In genomic region chr11:119751281-119752060, GRCh38 we compare ENCODE assay signal across 12 cellular contexts.
DNase-seq lines count a peak whose midpoint lies in the region; ATAC-seq and TF ChIP-seq lines count a peak whose summit lies in the region.
"Had no signal": no experiment of that assay in that cellular context is flagged by ENCODE, and none has a peak within 500 bp of the region (broad histone marks: within the 10 kb centered on the region; RNA-seq: fewer than 3 reads in every experiment).

No MANE protein-coding gene starts in this region.

- no peaks in the 10 kb centered on the region for H3K36me3 Mint-ChIP-seq in activated naive CD8-positive, alpha-beta T cell treated with anti-CD3 and anti-CD28 coated beads, Interleukin-2, amount 50 U/mL, for 24 hours (ENCODE audit: low read depth)
- H3K36me3 Mint-ChIP-seq: activated naive CD4-positive, alpha-beta T cell treated with anti-CD3 and anti-CD28 coated beads, Interleukin-2, amount 10 ng/mL, durations not matched to agents 7 days and 5 days had no signal

- TF ChIP-seq CTCF in GM10248 (IDR thresholded peaks at IDR 0.05; ENCODE audit: control extremely low read depth, extremely low read depth, low read depth, missing control alignments), result no peak

- CTCF ChIA-PET in GM10248 (lab: Yijun Ruan, JAX), result interaction anchor here (0.7 to 14.3 kb wide), 6 partner anchors 9 to 77 kb away, joined by 3 to 78 read pairs (median 4); partner anchors contain the start of gene NECTIN1

- peaks cover 27% of the 10 kb centered on the region for H3K27me3 Mint-ChIP-seq in activated naive CD8-positive, alpha-beta T cell treated with anti-CD3 and anti-CD28 coated beads, Interleukin-2, amount 50 U/mL, for 24 hours

- no peaks in the 10 kb centered on the region for H3K9me3 Mint-ChIP-seq in activated naive CD8-positive, alpha-beta T cell treated with anti-CD3 and anti-CD28 coated beads, Interleukin-2, amount 50 U/mL, for 24 hours
- H3K9me3 Mint-ChIP-seq: activated naive CD4-positive, alpha-beta T cell treated with anti-CD3 and anti-CD28 coated beads, Interleukin-2, amount 10 ng/mL, durations not matched to agents 7 days and 5 days; T-helper 2 cell treated with Interferon-gamma antibody and Interleukin-4, amounts not matched to agents 5 μg/mL and 100 μg/mL, for 36 hours had no signal

- H3K4me3 Mint-ChIP-seq in activated naive CD8-positive, alpha-beta T cell treated with anti-CD3 and anti-CD28 coated beads, Interleukin-2, amount 50 U/mL, for 24 hours, result no peak overlapping the region
- H3K4me3 Mint-ChIP-seq: activated naive CD4-positive, alpha-beta T cell treated with anti-CD3 and anti-CD28 coated beads, Interleukin-2, amount 10 ng/mL, durations not matched to agents 7 days and 5 days; T-helper 2 cell treated with Interferon-gamma antibody and Interleukin-4, amounts not matched to agents 5 μg/mL and 100 μg/mL, for 36 hours had no signal

- ATAC-seq in GM18868 (IDR thresholded peaks at IDR 0.05; ENCODE audit: unreplicated experiment) (peak; percentile 59), HG03460 (IDR thresholded peaks at IDR 0.05; ENCODE audit: unreplicated experiment) (peak; percentile 52), HG03097 (IDR thresholded peaks at IDR 0.05; ENCODE audit: low FRiP score, unreplicated experiment) (no peak), GM19395 (IDR thresholded peaks at IDR 0.05; ENCODE audit: unreplicated experiment) (no peak)
- ATAC-seq in activated naive CD8-positive, alpha-beta T cell treated with anti-CD3 and anti-CD28 coated beads, Interleukin-2, amount 50 U/mL, for 24 hours, result peak; percentile 20

- DNase-seq in GM10248 (ENCODE audit: extremely low spot score) (peak; percentile 66), COLO668 (lab: John Stamatoyannopoulos, UW; ENCODE audit: unreplicated experiment) (no peak)
- peak; percentile 23 for DNase-seq in activated naive CD8-positive, alpha-beta T cell treated with anti-CD3 and anti-CD28 coated beads, Interleukin-2, amount 50 U/mL, for 24 hours
- DNase-seq in activated naive CD4-positive, alpha-beta T cell (lab: John Stamatoyannopoulos, UW), result no peak
- DNase-seq: activated naive CD4-positive, alpha-beta T cell treated with anti-CD3 and anti-CD28 coated beads, Interleukin-2, amount 10 ng/mL, durations not matched to agents 7 days and 5 days; dorsolateral prefrontal cortex; thyroid gland had no signal

- H3K4me1 Mint-ChIP-seq in activated naive CD8-positive, alpha-beta T cell treated with anti-CD3 and anti-CD28 coated beads, Interleukin-2, amount 50 U/mL, for 24 hours, result peaks cover 13% of the 10 kb centered on the region
- H3K4me1 Mint-ChIP-seq: activated naive CD4-positive, alpha-beta T cell treated with anti-CD3 and anti-CD28 coated beads, Interleukin-2, amount 10 ng/mL, durations not matched to agents 7 days and 5 days had no signal

- POLR2A ChIA-PET in GM10248 (lab: Yijun Ruan, JAX), result no interaction called here

- peak overlapping the region; percentile 53 for H3K27ac Mint-ChIP-seq in activated naive CD8-positive, alpha-beta T cell treated with anti-CD3 and anti-CD28 coated beads, Interleukin-2, amount 50 U/mL, for 24 hours
- H3K27ac Mint-ChIP-seq: activated naive CD4-positive, alpha-beta T cell treated with anti-CD3 and anti-CD28 coated beads, Interleukin-2, amount 10 ng/mL, durations not matched to agents 7 days and 5 days; T-helper 2 cell treated with Interferon-gamma antibody and Interleukin-4, amounts not matched to agents 5 μg/mL and 100 μg/mL, for 36 hours had no signal

Comparison
In these comparisons a context has a peak if more than half of its experiments do, and no peak if none do; other contexts are left out.
1. DNase-seq: peak in GM10248 (single experiment) and activated naive CD8-positive, alpha-beta T cell treated with anti-CD3 and anti-CD28 coated beads, Interleukin-2, amount 50 U/mL, for 24 hours (single experiment); none in COLO668 (single experiment) and activated naive CD4-positive, alpha-beta T cell (0 of 4).
2. ATAC-seq: peak in GM18868 (single experiment), HG03460 (single experiment) and activated naive CD8-positive, alpha-beta T cell treated with anti-CD3 and anti-CD28 coated beads, Interleukin-2, amount 50 U/mL, for 24 hours (single experiment); none in HG03097 (single experiment) and GM19395 (single experiment).